In genomic region chr15:66798426-66799061, GRCh38 we compare ENCODE assay signal across 1 cellular context.
TF ChIP-seq lines count a peak whose summit lies in the region.

No MANE protein-coding gene starts in this region.

TF ChIP-seq in H1, 55 proteins besides CTCF, POLR2A, EP300 and RAD21:
- TF ChIP-seq E2F6 (IDR thresholded peaks at IDR 0.05): no peak
- TF ChIP-seq MAFK (IDR thresholded peaks at IDR 0.05; ENCODE audit: low read depth, low read length): no peak
- no peak for TF ChIP-seq SUZ12 (IDR thresholded peaks at IDR 0.05; ENCODE audit: low read length)
- TF ChIP-seq CHD7 (IDR thresholded peaks at IDR 0.05; ENCODE audit: insufficient replicate concordance, low read length): no peak
- no peak for TF ChIP-seq GABPA (IDR thresholded peaks at IDR 0.05; ENCODE audit: borderline replicate concordance, insufficient read depth, low read length)
- TF ChIP-seq USF2 (IDR thresholded peaks at IDR 0.05; ENCODE audit: low read length): no peak
- no peak for TF ChIP-seq RFX5 (IDR thresholded peaks at IDR 0.05; ENCODE audit: borderline replicate concordance, low read depth, low read length)
- TF ChIP-seq SP4 (IDR thresholded peaks at IDR 0.05; ENCODE audit: low read length): no peak
- no peak for TF ChIP-seq NANOG (IDR thresholded peaks at IDR 0.05; ENCODE audit: insufficient read depth, low read depth, low read length, poor library complexity, severe bottlenecking)
- no peak for TF ChIP-seq SRF (IDR thresholded peaks at IDR 0.05; ENCODE audit: low read depth, low read length)
- no peak for TF ChIP-seq HDAC6 (IDR thresholded peaks at IDR 0.05; ENCODE audit: low read depth, low read length)
- no peak for TF ChIP-seq RBBP5 (IDR thresholded peaks at IDR 0.05; ENCODE audit: borderline replicate concordance, low read depth, low read length)
- TF ChIP-seq SAP30 (IDR thresholded peaks at IDR 0.05; ENCODE audit: insufficient read depth, insufficient replicate concordance, low read length): no peak
- TF ChIP-seq YY1 (IDR thresholded peaks at IDR 0.05; ENCODE audit: low read depth, low read length): no peak
- no peak for TF ChIP-seq GTF2F1 (IDR thresholded peaks at IDR 0.05; ENCODE audit: borderline replicate concordance, low read depth, low read length)
- TF ChIP-seq ATF2 (IDR thresholded peaks at IDR 0.05; ENCODE audit: low read length): no peak
- TF ChIP-seq KDM5A (IDR thresholded peaks at IDR 0.05; ENCODE audit: low read length): no peak
- TF ChIP-seq SP1 (IDR thresholded peaks at IDR 0.05; ENCODE audit: low read depth, low read length): no peak
- TF ChIP-seq SIX5 (IDR thresholded peaks at IDR 0.05; ENCODE audit: low read depth, low read length): no peak
